Comparison of ENCODE assay signal across 8 cellular contexts in the genomic region with DNA sequence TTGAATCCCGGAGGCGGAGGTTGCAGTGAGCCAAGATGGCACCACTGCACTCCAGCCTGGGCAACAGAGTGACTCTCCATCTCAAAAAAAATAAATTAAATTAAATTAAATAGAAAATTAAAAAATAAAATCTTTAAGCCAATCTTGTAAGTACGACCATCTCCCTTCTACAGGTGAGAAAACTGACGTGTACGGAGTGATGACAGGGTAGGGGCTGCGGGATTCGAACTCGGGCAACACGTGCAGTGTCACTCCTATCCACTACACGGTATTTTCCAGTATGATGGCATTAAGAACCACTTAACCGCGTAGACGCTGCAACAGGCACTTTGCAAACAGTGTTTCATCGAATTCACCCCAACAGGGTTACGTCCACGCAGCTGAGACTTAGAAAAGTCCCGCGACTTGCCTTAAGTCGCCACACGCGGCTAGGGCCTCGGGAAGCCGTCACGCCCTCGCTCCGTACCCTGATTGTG.
DNase-seq lines count a peak whose midpoint lies in the region; ATAC-seq and TF ChIP-seq lines count a peak whose summit lies in the region.

No MANE protein-coding gene starts in this region.

- peak overlapping the region; percentile 72 for H2AFZ ChIP-seq in parathyroid adenoma

- H3K79me2 ChIP-seq in parathyroid adenoma = peaks cover 15% of the 10 kb centered on the region

- H3K4me2 ChIP-seq in parathyroid adenoma (ENCODE audit: low read length) = peak overlapping the region; percentile 96

- no peaks in the 10 kb centered on the region for H3K9me3 ChIP-seq in parathyroid adenoma (ENCODE audit: control insufficient read depth, low read length)

- TF ChIP-seq CTCF in HFF-Myc (IDR thresholded peaks at IDR 0.05; ENCODE audit: low read depth, low read length, missing control alignments) (no peak), fibroblast of mammary gland (conservative IDR thresholded peaks at IDR 0.05; ENCODE audit: control insufficient read depth, insufficient read depth, low read depth, low read length) (no peak), parathyroid adenoma (IDR thresholded peaks at IDR 0.05) (no peak)

- no peaks in the 10 kb centered on the region for H3K4me1 ChIP-seq in parathyroid adenoma

- H3K27me3 ChIP-seq in parathyroid adenoma (ENCODE audit: control insufficient read depth, insufficient read depth, low read length) = no peaks in the 10 kb centered on the region

- H3K27ac ChIP-seq in parathyroid adenoma = peak overlapping the region; percentile 30

- no peaks in the 10 kb centered on the region for H3K36me3 ChIP-seq in parathyroid adenoma (ENCODE audit: control insufficient read depth, insufficient read depth, low read length)

- H3K4me3 ChIP-seq in HFF-Myc (replicated peaks; ENCODE audit: low read depth, low read length) = peak overlapping the region; percentile 85
- H3K4me3 ChIP-seq in fibroblast of mammary gland (ENCODE audit: control insufficient read depth, low read depth, low read length) = peak overlapping the region; percentile 97
- peak overlapping the region; percentile 97 for H3K4me3 ChIP-seq in parathyroid adenoma (ENCODE audit: low read depth, low read length)

- no peak for ATAC-seq in GM21723 (IDR thresholded peaks at IDR 0.05; ENCODE audit: unreplicated experiment)

- H3K9ac ChIP-seq in parathyroid adenoma = peak overlapping the region; percentile 41

- DNase-seq in AG08395 (ENCODE audit: low spot score) (peak; percentile 16), HFF-Myc (ENCODE audit: extremely low read depth, low read depth) (no peak), fibroblast of mammary gland (ENCODE audit: low read depth) (peak; percentile 38), pons (ENCODE audit: low spot score) (no peak)
- peak; percentile 35 to 42 for DNase-seq in activated CD4-positive, alpha-beta T cell treated with anti-CD3 and anti-CD28 coated beads, Interleukin-2, amount 50 U/mL, for 48 hours
- no peak for DNase-seq in activated CD8-positive, alpha-beta memory T cell treated with anti-CD3 and anti-CD28 coated beads for 24 hours

Comparison
In these comparisons a context has a peak if more than half of its experiments do, and no peak if none do; other contexts are left out.
1. DNase-seq: peak in AG08395 (single experiment), activated CD4-positive, alpha-beta T cell treated with anti-CD3 and anti-CD28 coated beads, Interleukin-2, amount 50 U/mL, for 48 hours (2 of 2) and fibroblast of mammary gland (single experiment); none in HFF-Myc (single experiment), pons (single experiment) and activated CD8-positive, alpha-beta memory T cell treated with anti-CD3 and anti-CD28 coated beads for 24 hours (single experiment).
2. Peak in every context shown above with its lines, with median percentiles within 50 percentile points of each other: H3K4me3 ChIP-seq.